Comparison of ENCODE assay signal across 14 cellular contexts in the genomic region with DNA sequence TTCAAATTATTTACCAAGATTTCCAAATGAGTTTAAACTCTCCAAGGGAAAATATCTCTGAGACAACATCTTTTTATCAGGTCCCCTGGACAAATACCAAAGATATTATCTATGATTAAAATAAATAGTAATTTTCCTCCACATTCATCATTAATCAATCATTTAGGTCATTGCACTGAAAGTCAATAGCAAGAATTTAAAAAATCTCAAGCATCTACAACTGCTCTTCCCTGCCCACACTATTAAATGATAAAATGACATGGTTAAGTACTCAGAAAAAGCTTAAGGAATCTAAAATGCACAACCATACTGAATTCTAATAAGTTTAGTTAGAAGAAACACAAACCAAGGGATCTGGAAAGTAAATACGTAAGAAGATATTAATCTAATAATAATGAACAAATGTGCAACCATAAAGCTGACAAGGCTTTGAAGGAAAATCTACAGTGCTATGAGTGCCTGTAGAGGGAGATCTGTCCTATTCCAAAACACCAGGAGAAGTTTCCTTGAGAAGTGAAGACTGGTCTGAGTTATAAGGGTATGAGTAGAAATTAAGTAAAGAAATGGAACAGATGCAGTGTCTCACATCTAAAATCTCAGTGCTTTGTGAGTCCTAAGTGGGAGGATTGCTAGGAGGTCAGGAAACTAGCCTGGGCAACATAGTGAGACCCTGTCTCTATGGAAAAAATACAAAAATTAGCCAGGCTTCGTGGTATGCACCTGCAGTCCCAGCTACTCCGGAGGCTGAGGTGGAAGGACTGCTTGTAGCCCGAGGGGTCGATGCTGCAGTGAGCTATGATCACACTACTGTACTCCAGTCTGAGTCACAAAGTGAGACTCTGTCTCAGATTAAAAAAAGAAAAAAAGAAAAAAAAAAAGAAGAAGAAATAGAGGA. TPM values are rescaled to one million over a fixed set of nuclear protein-coding genes. Genes with fewer than 3 reads are reported as not detected.
DNase-seq lines count a peak whose midpoint lies in the region; ATAC-seq and TF ChIP-seq lines count a peak whose summit lies in the region.
"Had no signal": no experiment of that assay in that cellular context is flagged by ENCODE, and none has a peak within 500 bp of the region (broad histone marks: within the 10 kb centered on the region; RNA-seq: fewer than 3 reads in every experiment).

No MANE protein-coding gene starts in this region.

- intact Hi-C loops in CD4-positive, alpha-beta T cell (cut with DNase I, micrococcal nuclease), result no loop called here

- H3K4me1 Mint-ChIP-seq in nephron progenitor cell, result no peaks in the 10 kb centered on the region
- no peaks in the 10 kb centered on the region for H3K4me1 Mint-ChIP-seq in CD4-positive, alpha-beta T cell (ENCODE audit: low read depth)

- H3K4me3 Mint-ChIP-seq in nephron progenitor cell, result no peak overlapping the region
- no peak overlapping the region for H3K4me3 Mint-ChIP-seq in CD4-positive, alpha-beta T cell

- peak; percentile 42 for TF ChIP-seq CTCF in BJ (IDR thresholded peaks at IDR 0.05; ENCODE audit: insufficient read depth, low read depth, low read length)
- no peak for TF ChIP-seq CTCF in nephron progenitor cell (IDR thresholded peaks at IDR 0.05)
- TF ChIP-seq CTCF in CD4-positive, alpha-beta T cell (IDR thresholded peaks at IDR 0.05), result no peak

- H3K27me3 Mint-ChIP-seq in nephron progenitor cell (ENCODE audit: low read depth, poor library complexity), result no peaks in the 10 kb centered on the region
- H3K27me3 Mint-ChIP-seq in CD4-positive, alpha-beta T cell, result no peaks in the 10 kb centered on the region

- H3K4me3 ChIP-seq in BJ (ENCODE audit: low read depth, low read length), result no peak overlapping the region
- H3K4me3 ChIP-seq: ovary, SJCRH30 had no signal

- peak; percentile 93 for ATAC-seq in SK-N-SH treated with all-trans-retinoic acid at 6 μM for 48 hours
- no peak for ATAC-seq in CD4-positive, alpha-beta T cell (ENCODE audit: poor library complexity)

- H3K27ac ChIP-seq in CD4-positive, alpha-beta T cell (ENCODE audit: low read depth, low read length), result no peak overlapping the region
- H3K27ac ChIP-seq: ovary, SJCRH30 had no signal

- H3K27ac Mint-ChIP-seq in nephron progenitor cell, result peak overlapping the region; percentile 3
- no peak overlapping the region for H3K27ac Mint-ChIP-seq in CD4-positive, alpha-beta T cell

- H3K36me3 ChIP-seq in BJ (ENCODE audit: control insufficient read depth, insufficient read depth, low read length), result peaks cover 1% of the 10 kb centered on the region; the same call in 1 of the 2 replicates
- H3K36me3 ChIP-seq: ovary had no signal

- H3K9me3 ChIP-seq in CD4-positive, alpha-beta T cell (ENCODE audit: control insufficient read depth, low read length), result no peaks in the 10 kb centered on the region
- H3K9me3 ChIP-seq: ovary, SJCRH30 had no signal

- H3K27me3 ChIP-seq in BJ (ENCODE audit: control insufficient read depth, insufficient read depth, low read length), result no peaks in the 10 kb centered on the region
- no peaks in the 10 kb centered on the region for H3K27me3 ChIP-seq in CD4-positive, alpha-beta T cell (ENCODE audit: control insufficient read depth, insufficient read depth, low read length)
- H3K27me3 ChIP-seq: ovary, SJCRH30 had no signal

- peaks cover 53% of the 10 kb centered on the region for H3K36me3 Mint-ChIP-seq in nephron progenitor cell (ENCODE audit: low read depth)
- peaks cover 72% of the 10 kb centered on the region for H3K36me3 Mint-ChIP-seq in CD4-positive, alpha-beta T cell (ENCODE audit: low read depth)

- CTCF ChIA-PET in BJ (lab: Yijun Ruan, JAX), result interaction anchor here (1.3 to 1.7 kb wide), 6 partner anchors 10 to 95 kb away, joined by 3 to 5 read pairs (median 4); partner anchors contain the start of gene TM7SF3
- CTCF ChIA-PET in CD4-positive, alpha-beta T cell (lab: Charles Lee), result interaction anchor here (0.6 kb wide), 1 partner anchor 1229 kb away, joined by 3 read pairs; no protein-coding TSS in a partner anchor

- POLR2A ChIA-PET in BJ (lab: Charles Lee), result no interaction called here
- POLR2A ChIA-PET in CD4-positive, alpha-beta T cell (lab: Charles Lee), result no interaction called here

- no peaks in the 10 kb centered on the region for H3K9me3 Mint-ChIP-seq in nephron progenitor cell
- H3K9me3 Mint-ChIP-seq in CD4-positive, alpha-beta T cell, result no peaks in the 10 kb centered on the region

- peak; percentile 14 for DNase-seq in BJ (ENCODE audit: low read depth)
- peak; percentile 2 for DNase-seq in fibroblast of gingiva (ENCODE audit: low read depth)
- DNase-seq in nephron progenitor cell, result no peak
- no peak for DNase-seq in CD4-positive, alpha-beta T cell
- DNase-seq in NCI-H524 (lab: John Stamatoyannopoulos, UW), result no peak
- DNase-seq in NCI-H2029 treated with DMSO at 0.1 percent for 48 hours (lab: John Stamatoyannopoulos, UW), result no peak
- no peak for DNase-seq in iPS-NIHi11 (ENCODE audit: low spot score)
- DNase-seq: activated naive CD4-positive, alpha-beta T cell treated with Interleukin-2 at 50 U/mL for 16 hours; effector CD8-positive, alpha-beta T cell; NCI-H446; ovary; SJCRH30; stimulated activated CD4-positive, alpha-beta T cell treated with anti-CD3 and anti-CD28 coated beads, Interleukin-4, amount 100 ng/mL, for 24 hours had no signal

TF ChIP-seq in SK-N-SH treated with all-trans-retinoic acid at 6 μM for 48 hours, 23 proteins besides CTCF, POLR2A, EP300 and RAD21:
- TF ChIP-seq TCF4 (CRISPR knock-in tag; IDR thresholded peaks at IDR 0.05; ENCODE audit: borderline replicate concordance) (0 out of 2 replicates have a peak, but pooled peaks have one; percentile 15), ISL1 (CRISPR knock-in tag; IDR thresholded peaks at IDR 0.05) (peak; percentile 92), POU6F1 (CRISPR knock-in tag; IDR thresholded peaks at IDR 0.05; ENCODE audit: borderline replicate concordance, low read depth) (no peak), TOX (CRISPR knock-in tag; IDR thresholded peaks at IDR 0.05; ENCODE audit: borderline replicate concordance) (no peak)
- TF ChIP-seq, protein P1, sequence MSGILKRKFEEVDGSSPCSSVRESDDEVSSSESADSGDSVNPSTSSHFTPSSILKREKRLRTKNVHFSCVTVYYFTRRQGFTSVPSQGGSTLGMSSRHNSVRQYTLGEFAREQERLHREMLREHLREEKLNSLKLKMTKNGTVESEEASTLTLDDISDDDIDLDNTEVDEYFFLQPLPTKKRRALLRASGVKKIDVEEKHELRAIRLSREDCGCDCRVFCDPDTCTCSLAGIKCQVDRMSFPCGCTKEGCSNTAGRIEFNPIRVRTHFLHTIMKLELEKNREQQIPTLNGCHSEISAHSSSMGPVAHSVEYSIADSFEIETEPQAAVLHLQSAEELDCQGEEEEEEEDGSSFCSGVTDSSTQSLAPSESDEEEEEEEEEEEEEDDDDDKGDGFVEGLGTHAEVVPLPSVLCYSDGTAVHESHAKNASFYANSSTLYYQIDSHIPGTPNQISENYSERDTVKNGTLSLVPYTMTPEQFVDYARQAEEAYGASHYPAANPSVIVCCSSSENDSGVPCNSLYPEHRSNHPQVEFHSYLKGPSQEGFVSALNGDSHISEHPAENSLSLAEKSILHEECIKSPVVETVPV (CRISPR knock-in tag; IDR thresholded peaks at IDR 0.05), result 0 out of 2 replicates have a peak, but pooled peaks have one; percentile 42
- TF ChIP-seq, protein P2, sequence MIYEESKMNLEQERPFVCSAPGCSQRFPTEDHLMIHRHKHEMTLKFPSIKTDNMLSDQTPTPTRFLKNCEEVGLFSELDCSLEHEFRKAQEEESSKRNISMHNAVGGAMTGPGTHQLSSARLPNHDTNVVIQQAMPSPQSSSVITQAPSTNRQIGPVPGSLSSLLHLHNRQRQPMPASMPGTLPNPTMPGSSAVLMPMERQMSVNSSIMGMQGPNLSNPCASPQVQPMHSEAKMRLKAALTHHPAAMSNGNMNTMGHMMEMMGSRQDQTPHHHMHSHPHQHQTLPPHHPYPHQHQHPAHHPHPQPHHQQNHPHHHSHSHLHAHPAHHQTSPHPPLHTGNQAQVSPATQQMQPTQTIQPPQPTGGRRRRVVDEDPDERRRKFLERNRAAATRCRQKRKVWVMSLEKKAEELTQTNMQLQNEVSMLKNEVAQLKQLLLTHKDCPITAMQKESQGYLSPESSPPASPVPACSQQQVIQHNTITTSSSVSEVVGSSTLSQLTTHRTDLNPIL (CRISPR knock-in tag; IDR thresholded peaks at IDR 0.05; ENCODE audit: low read depth), result 0 out of 2 replicates have a peak, but pooled peaks have one; percentile 41

RNA-seq across cellular contexts. Expression of gene INTS13, which starts 19.2 kb away (rescaled TPM):
- polyA plus RNA-seq in BJ (2011; rRNA removed), result 11.4 and 25.9 TPM in 2 replicates
- 37.0 and 81.4 TPM in 2 replicates for polyA minus RNA-seq in BJ (2011; rRNA and poly(A)+ RNA removed)
- total RNA-seq in CD4-positive, alpha-beta T cell, result 10 to 100 TPM in 1 of 2 experiments, 1 to 10 TPM in 1; 8.5 to 12.1 TPM

RNA-seq across cellular contexts. Expression of gene FGFR1OP2, which starts 19.7 kb away (rescaled TPM):
- polyA plus RNA-seq in BJ (2011; rRNA removed), result 16.1 and 36.3 TPM in 2 replicates
- 12.1 and 12.5 TPM in 2 replicates for polyA minus RNA-seq in BJ (2011; rRNA and poly(A)+ RNA removed)
- total RNA-seq in CD4-positive, alpha-beta T cell, result 10 to 100 TPM; 44.8 to 46.8 TPM

Comparison
In these comparisons a context has a peak if more than half of its experiments do, and no peak if none do; other contexts are left out.
1. DNase-seq: peak in BJ (single experiment) and fibroblast of gingiva (single experiment); none in nephron progenitor cell (single experiment), CD4-positive, alpha-beta T cell (0 of 10), NCI-H524 (0 of 2), NCI-H2029 treated with DMSO at 0.1 percent for 48 hours (single experiment) and iPS-NIHi11 (single experiment).